Comparison of ENCODE assay signal across 32 cellular contexts in genomic region chr1:117600325-117600916, GRCh38.
"Had no signal": no experiment of that assay in that cellular context is flagged by ENCODE, and none has a peak within 500 bp of the region (broad histone marks: within the 10 kb centered on the region; RNA-seq: fewer than 3 reads in every experiment).

No MANE protein-coding gene starts in this region.

- H3K36me3 Mint-ChIP-seq: activated naive CD4-positive, alpha-beta T cell treated with anti-CD3 and anti-CD28 coated beads, Interleukin-2, amount 10 ng/mL, durations not matched to agents 7 days and 5 days; activated naive CD8-positive, alpha-beta T cell treated with anti-CD3 and anti-CD28 coated beads, Interleukin-2, amount 10 ng/mL, durations not matched to agents 7 days and 5 days; brain; mesothelial cell of epicardium; naive B cell; stimulated activated memory B cell treated with anti-CD40 and anti-IgM and Interleukin-4, amounts not matched to agents 10 μg/mL and 1 μg/mL and 100 μg/mL, for 72 hours had no signal

- H3K4me3 ChIP-seq: ascending aorta, cardiac muscle cell, esophagus muscularis mucosa, heart right ventricle, left lung, prostate gland, right lobe of liver, tibial artery, upper lobe of right lung had no signal

- ATAC-seq: foreskin keratinocyte; stimulated activated memory B cell treated with anti-CD40 and anti-IgM and Interleukin-4, amounts not matched to agents 10 μg/mL and 1 μg/mL and 100 μg/mL, for 72 hours; stimulated activated naive CD8-positive, alpha-beta T cell treated with anti-CD3 and anti-CD28 coated beads, Interleukin-15, amount 100 ng/mL, for 72 hours had no signal

- H3K9me3 ChIP-seq: ascending aorta, esophagus muscularis mucosa, heart right ventricle, left lung, neutrophil, prostate gland, right lobe of liver, tibial artery, upper lobe of right lung had no signal

- H3K27ac ChIP-seq: cardiac muscle cell, esophagus muscularis mucosa, foreskin keratinocyte, left lung, neutrophil, right lobe of liver, upper lobe of right lung had no signal

- H3K9me3 Mint-ChIP-seq: activated naive CD4-positive, alpha-beta T cell treated with anti-CD3 and anti-CD28 coated beads, Interleukin-2, amount 10 ng/mL, durations not matched to agents 7 days and 5 days; activated naive CD8-positive, alpha-beta T cell treated with anti-CD3 and anti-CD28 coated beads, Interleukin-2, amount 10 ng/mL, durations not matched to agents 7 days and 5 days; brain; endodermal cell; mesothelial cell of epicardium; naive B cell; nephron progenitor cell; stimulated activated memory B cell treated with anti-CD40 and anti-IgM and Interleukin-4, amounts not matched to agents 10 μg/mL and 1 μg/mL and 100 μg/mL, for 72 hours; stimulated activated naive CD8-positive, alpha-beta T cell treated with anti-CD3 and anti-CD28 coated beads, Interleukin-15, amount 100 ng/mL, for 72 hours; T-helper 2 cell treated with Interferon-gamma antibody and Interleukin-4, amounts not matched to agents 5 μg/mL and 100 μg/mL, for 36 hours had no signal

- H3K27ac Mint-ChIP-seq: activated naive CD4-positive, alpha-beta T cell treated with anti-CD3 and anti-CD28 coated beads, Interleukin-2, amount 10 ng/mL, durations not matched to agents 7 days and 5 days; activated naive CD8-positive, alpha-beta T cell treated with anti-CD3 and anti-CD28 coated beads, Interleukin-2, amount 10 ng/mL, durations not matched to agents 7 days and 5 days; brain; endodermal cell; mesothelial cell of epicardium; nephron progenitor cell; stimulated activated memory B cell treated with anti-CD40 and anti-IgM and Interleukin-4, amounts not matched to agents 10 μg/mL and 1 μg/mL and 100 μg/mL, for 72 hours; stimulated activated naive CD8-positive, alpha-beta T cell treated with anti-CD3 and anti-CD28 coated beads, Interleukin-15, amount 100 ng/mL, for 72 hours; T-helper 2 cell treated with Interferon-gamma antibody and Interleukin-4, amounts not matched to agents 5 μg/mL and 100 μg/mL, for 36 hours had no signal

- H3K4me1 ChIP-seq: ascending aorta, foreskin keratinocyte had no signal

- H3K27me3 ChIP-seq: ascending aorta, esophagus muscularis mucosa, right lobe of liver, tibial artery, upper lobe of right lung had no signal

- H3K4me3 Mint-ChIP-seq: activated naive CD4-positive, alpha-beta T cell treated with anti-CD3 and anti-CD28 coated beads, Interleukin-2, amount 10 ng/mL, durations not matched to agents 7 days and 5 days; activated naive CD8-positive, alpha-beta T cell treated with anti-CD3 and anti-CD28 coated beads, Interleukin-2, amount 10 ng/mL, durations not matched to agents 7 days and 5 days; brain; endodermal cell; mesothelial cell of epicardium; nephron progenitor cell; stimulated activated memory B cell treated with anti-CD40 and anti-IgM and Interleukin-4, amounts not matched to agents 10 μg/mL and 1 μg/mL and 100 μg/mL, for 72 hours; stimulated activated naive CD8-positive, alpha-beta T cell treated with anti-CD3 and anti-CD28 coated beads, Interleukin-15, amount 100 ng/mL, for 72 hours; T-helper 2 cell treated with Interferon-gamma antibody and Interleukin-4, amounts not matched to agents 5 μg/mL and 100 μg/mL, for 36 hours had no signal

- DNase-seq: activated CD4-positive, alpha-beta T cell treated with anti-CD3 and anti-CD28 coated beads for 4 hours; activated CD4-positive, alpha-beta T cell treated with anti-CD3 and anti-CD28 coated beads, Interleukin-2, amount 50 U/mL, for 4 hours; activated gamma-delta T cell; activated naive CD4-positive, alpha-beta T cell treated with anti-CD3 and anti-CD28 coated beads, Interleukin-2, amount 10 ng/mL, durations not matched to agents 7 days and 5 days; activated naive CD8-positive, alpha-beta T cell treated with anti-CD3 and anti-CD28 coated beads, Interleukin-2, amount 10 ng/mL, durations not matched to agents 7 days and 5 days; activated T-cell treated with anti-CD3 and anti-CD28 coated beads for 4 hours; endodermal cell; foreskin keratinocyte; heart right ventricle; kidney glomerular epithelial cell; left lung; naive B cell; nephron progenitor cell; small intestine; stimulated activated CD4-positive, alpha-beta T cell treated with anti-CD3 and anti-CD28 coated beads, Interleukin-1b, Interleukin-23, amount 100 ng/mL, for 48 hours; stimulated activated CD4-positive, alpha-beta T cell treated with anti-CD3 and anti-CD28 coated beads, Interleukin-4, amount 100 ng/mL, for 4 hours; stimulated activated CD8-positive, alpha-beta memory T cell treated with anti-CD3 and anti-CD28 coated beads, Interleukin-4, amount 100 ng/mL, for 48 hours; stimulated activated naive CD8-positive, alpha-beta T cell treated with anti-CD3 and anti-CD28 coated beads, Interleukin-15, amount 100 ng/mL, for 72 hours; substantia nigra; T-helper 1 cell; upper lobe of right lung had no signal

- H3K27me3 Mint-ChIP-seq: stimulated activated memory B cell treated with anti-CD40 and anti-IgM and Interleukin-4, amounts not matched to agents 10 μg/mL and 1 μg/mL and 100 μg/mL, for 72 hours had no signal

- H3K36me3 ChIP-seq: ascending aorta, cardiac muscle cell, esophagus muscularis mucosa, heart right ventricle, left lung, neutrophil, prostate gland, right lobe of liver, tibial artery, upper lobe of right lung had no signal
